ENCODE assay signal across 24 cellular contexts in the genomic region with DNA sequence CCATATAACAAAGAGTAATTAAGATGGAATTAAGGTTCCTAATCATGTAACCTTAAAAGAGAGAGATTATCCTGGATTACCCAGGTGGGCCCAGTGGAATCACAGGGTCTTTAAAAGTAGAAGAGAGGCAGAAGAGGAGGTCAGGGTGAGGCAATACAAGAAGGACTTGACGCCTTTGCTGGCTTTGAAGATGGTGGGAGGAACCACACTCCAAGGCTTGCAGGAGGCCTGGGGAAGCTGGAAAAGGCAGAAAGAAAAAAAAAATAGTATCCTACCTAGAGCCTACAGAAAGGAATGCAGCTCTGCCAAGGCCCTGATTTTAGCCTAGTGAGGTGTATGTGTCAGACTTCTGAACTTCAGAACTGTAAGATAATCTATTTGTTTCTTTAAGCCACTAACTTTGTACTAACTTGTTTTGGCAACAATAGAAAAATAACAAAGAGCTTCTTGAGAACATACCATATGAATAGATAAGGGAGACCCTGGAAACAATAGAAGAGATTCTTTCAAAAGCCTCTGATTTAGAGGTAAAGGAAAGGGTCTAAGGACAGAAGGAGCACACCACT.
"Had no signal": no experiment of that assay in that cellular context is flagged by ENCODE, and none has a peak within 500 bp of the region (broad histone marks: within the 10 kb centered on the region; RNA-seq: fewer than 3 reads in every experiment).

No MANE protein-coding gene starts in this region.

- H3K4me3 ChIP-seq: colonic mucosa, left ventricle myocardium inferior, lung, right atrium auricular region, stomach, thyroid gland had no signal

- H3K9me3 ChIP-seq: colonic mucosa, right atrium auricular region, stomach, thyroid gland had no signal

- H3K4me1 Mint-ChIP-seq: activated CD4-positive, alpha-beta memory T cell treated with anti-CD3 and anti-CD28 coated beads, Interleukin-2, amount 10 ng/mL, durations not matched to agents 7 days and 5 days; activated CD4-positive, alpha-beta T cell treated with anti-CD3 and anti-CD28 coated beads, Interleukin-2, amount 10 ng/mL, durations not matched to agents 7 days and 5 days; naive B cell; stimulated activated naive B cell treated with anti-CD40 and anti-IgM and Interleukin-4, amounts not matched to agents 10 μg/mL and 1 μg/mL and 100 μg/mL, for 72 hours had no signal

- H3K4me1 ChIP-seq: colonic mucosa, stomach, thyroid gland had no signal

- H3K27me3 ChIP-seq: colonic mucosa, right atrium auricular region, stomach, thyroid gland had no signal

- DNase-seq: activated CD4-positive, alpha-beta memory T cell treated with anti-CD3 and anti-CD28 coated beads, Interleukin-2, amount 10 ng/mL, durations not matched to agents 7 days and 5 days; activated CD4-positive, alpha-beta T cell treated with anti-CD3 and anti-CD28 coated beads for 1 hour; activated CD4-positive, alpha-beta T cell treated with anti-CD3 and anti-CD28 coated beads, Interleukin-2, amount 10 ng/mL, durations not matched to agents 7 days and 5 days; activated CD8-positive, alpha-beta memory T cell treated with anti-CD3 and anti-CD28 coated beads, Interleukin-2, amount 50 U/mL, for 48 hours; activated gamma-delta T cell treated with Interleukin-2 at 50 U/mL for 16 hours; activated naive CD4-positive, alpha-beta T cell treated with anti-CD3 and anti-CD28 coated beads, Interleukin-2, amount 50 U/mL, for 16 hours; activated T-cell treated with anti-CD3 and anti-CD28 coated beads, Interleukin-2, amount 50 U/mL, for 24 hours; amniotic stem cell; cerebellar nuclear complex; colonic mucosa; effector CD8-positive, alpha-beta T cell; left ventricle myocardium inferior; naive B cell; occipital lobe; stimulated activated CD4-positive, alpha-beta T cell treated with anti-CD3 and anti-CD28 coated beads, Interleukin-15, amount 100 ng/mL, for 24 hours; stimulated activated CD4-positive, alpha-beta T cell treated with anti-CD3 and anti-CD28 coated beads, Interleukin-2, amount 100 ng/mL, for 24 hours; stimulated activated naive B cell treated with anti-CD40 and anti-IgM and Interleukin-4, amounts not matched to agents 10 μg/mL and 1 μg/mL and 100 μg/mL, for 72 hours; stomach; thyroid gland had no signal

- H3K36me3 Mint-ChIP-seq: naive B cell; stimulated activated naive B cell treated with anti-CD40 and anti-IgM and Interleukin-4, amounts not matched to agents 10 μg/mL and 1 μg/mL and 100 μg/mL, for 72 hours had no signal

- H3K27ac ChIP-seq: colonic mucosa, left ventricle myocardium inferior, stomach, thyroid gland, VCaP had no signal

- H3K4me3 Mint-ChIP-seq: activated CD4-positive, alpha-beta memory T cell treated with anti-CD3 and anti-CD28 coated beads, Interleukin-2, amount 10 ng/mL, durations not matched to agents 7 days and 5 days; activated CD4-positive, alpha-beta T cell treated with anti-CD3 and anti-CD28 coated beads, Interleukin-2, amount 10 ng/mL, durations not matched to agents 7 days and 5 days; activated T-cell treated with anti-CD3 and anti-CD28 coated beads, Interleukin-2, amount 50 U/mL, for 24 hours; naive B cell; neural crest cell; stimulated activated naive B cell treated with anti-CD40 and anti-IgM and Interleukin-4, amounts not matched to agents 10 μg/mL and 1 μg/mL and 100 μg/mL, for 72 hours had no signal

- ATAC-seq: stimulated activated naive B cell treated with anti-CD40 and anti-IgM and Interleukin-4, amounts not matched to agents 10 μg/mL and 1 μg/mL and 100 μg/mL, for 72 hours had no signal

- H3K36me3 ChIP-seq: colonic mucosa, left ventricle myocardium inferior, right atrium auricular region, stomach, thyroid gland had no signal

- H3K27ac Mint-ChIP-seq: activated CD4-positive, alpha-beta memory T cell treated with anti-CD3 and anti-CD28 coated beads, Interleukin-2, amount 10 ng/mL, durations not matched to agents 7 days and 5 days; activated CD4-positive, alpha-beta T cell treated with anti-CD3 and anti-CD28 coated beads, Interleukin-2, amount 10 ng/mL, durations not matched to agents 7 days and 5 days; activated T-cell treated with anti-CD3 and anti-CD28 coated beads, Interleukin-2, amount 50 U/mL, for 24 hours; naive B cell; stimulated activated naive B cell treated with anti-CD40 and anti-IgM and Interleukin-4, amounts not matched to agents 10 μg/mL and 1 μg/mL and 100 μg/mL, for 72 hours had no signal

- FAIRE-seq: islet of Langerhans had no signal

- H3K9me3 Mint-ChIP-seq: activated CD4-positive, alpha-beta memory T cell treated with anti-CD3 and anti-CD28 coated beads, Interleukin-2, amount 10 ng/mL, durations not matched to agents 7 days and 5 days; activated CD4-positive, alpha-beta T cell treated with anti-CD3 and anti-CD28 coated beads, Interleukin-2, amount 10 ng/mL, durations not matched to agents 7 days and 5 days; activated T-cell treated with anti-CD3 and anti-CD28 coated beads, Interleukin-2, amount 50 U/mL, for 24 hours; naive B cell; neural crest cell; stimulated activated naive B cell treated with anti-CD40 and anti-IgM and Interleukin-4, amounts not matched to agents 10 μg/mL and 1 μg/mL and 100 μg/mL, for 72 hours had no signal

- H3K27me3 Mint-ChIP-seq: activated CD4-positive, alpha-beta memory T cell treated with anti-CD3 and anti-CD28 coated beads, Interleukin-2, amount 10 ng/mL, durations not matched to agents 7 days and 5 days; activated T-cell treated with anti-CD3 and anti-CD28 coated beads, Interleukin-2, amount 50 U/mL, for 24 hours; stimulated activated naive B cell treated with anti-CD40 and anti-IgM and Interleukin-4, amounts not matched to agents 10 μg/mL and 1 μg/mL and 100 μg/mL, for 72 hours had no signal
